In genomic region chr12:10364839-10365681, GRCh38 we compare ENCODE assay signal across 1 cellular context.
TF ChIP-seq lines count a peak whose summit lies in the region.

No MANE protein-coding gene starts in this region.

TF ChIP-seq in K562, 482 proteins besides CTCF, POLR2A, EP300 and RAD21 (continues in another document):
- TF ChIP-seq TCF15 (CRISPR knock-in tag; IDR thresholded peaks at IDR 0.05) (no peak), ZBTB17 (CRISPR knock-in tag; IDR thresholded peaks at IDR 0.05) (no peak), ZBTB40 (IDR thresholded peaks at IDR 0.05) (0 out of 2 replicates have a peak, but pooled peaks have one; percentile 30), ZBTB40 (CRISPR knock-in tag; IDR thresholded peaks at IDR 0.05) (no peak), ZBTB8A (IDR thresholded peaks at IDR 0.05; ENCODE audit: partially characterized antibody) (no peak), DACH1 (IDR thresholded peaks at IDR 0.05; ENCODE audit: partially characterized antibody) (no peak), MNT (conservative IDR thresholded peaks at IDR 0.05) (peak in 1 of 2 experiments; percentile 37; a peak in 1 of 4 replicates), L3MBTL2 (IDR thresholded peaks at IDR 0.05) (0 out of 2 replicates have a peak, but pooled peaks have one; percentile 2), HMBOX1 (IDR thresholded peaks at IDR 0.05) (peak; percentile 43), HBP1 (CRISPR knock-in tag; IDR thresholded peaks at IDR 0.05) (no peak), ZNF384 (IDR thresholded peaks at IDR 0.05; ENCODE audit: low read depth, low read length) (peak; percentile 86), SIN3A (IDR thresholded peaks at IDR 0.05; ENCODE audit: borderline replicate concordance in 2 of 2, control insufficient read depth in 1 of 2, low read depth in 2 of 2, low read length in 2 of 2) (0 out of 4 replicates have a peak, but pooled peaks of 1 of the 2 experiments have one; percentile 49), IRF2 (CRISPR knock-in tag; IDR thresholded peaks at IDR 0.05) (peak; percentile 99), ZBTB11 (CRISPR knock-in tag; IDR thresholded peaks at IDR 0.05) (0 out of 6 replicates have a peak, but pooled peaks of 1 of the 3 experiments have one; percentile 8), XRCC3 (IDR thresholded peaks at IDR 0.05) (no peak), MCM5 (IDR thresholded peaks at IDR 0.05; ENCODE audit: low read depth) (no peak), HNRNPLL (IDR thresholded peaks at IDR 0.05; ENCODE audit: low read depth, low read length, poor library complexity, severe bottlenecking) (peak; percentile 25), MXD1 (CRISPR knock-in tag; IDR thresholded peaks at IDR 0.05; ENCODE audit: borderline replicate concordance, poor library complexity, severe bottlenecking) (no peak), IRF1 (CRISPR knock-in tag; IDR thresholded peaks at IDR 0.05; ENCODE audit: borderline replicate concordance) (0 out of 2 replicates have a peak, but pooled peaks have one; percentile 54), SMARCE1 (IDR thresholded peaks at IDR 0.05) (no peak), FOXM1 (IDR thresholded peaks at IDR 0.05; ENCODE audit: low read depth) (peak; percentile 96), FOXM1 (CRISPR knock-in tag; IDR thresholded peaks at IDR 0.05; ENCODE audit: low read depth) (no peak), CHD2 (IDR thresholded peaks at IDR 0.05; ENCODE audit: low read depth, low read length) (no peak), ZNF232 (CRISPR knock-in tag; IDR thresholded peaks at IDR 0.05) (no peak), NR2C2 (CRISPR knock-in tag; IDR thresholded peaks at IDR 0.05) (no peak), NR2C2 (tag; IDR thresholded peaks at IDR 0.05) (no peak), ZNF766 (CRISPR knock-in tag; conservative IDR thresholded peaks at IDR 0.05) (peak; percentile 15)
